Comparison of ENCODE assay signal across 1 cellular context in genomic region chr20:32263398-32263954, GRCh38.
TF ChIP-seq lines count a peak whose summit lies in the region.

No MANE protein-coding gene starts in this region.

TF ChIP-seq in HepG2, 621 proteins besides CTCF, POLR2A, EP300 and RAD21 (continues in another document):
- no peak for TF ChIP-seq MBD4 (IDR thresholded peaks at IDR 0.05; ENCODE audit: borderline replicate concordance, low read length)
- no peak for TF ChIP-seq HMGXB4 (CRISPR knock-in tag; IDR thresholded peaks at IDR 0.05; ENCODE audit: borderline replicate concordance in 1 of 2, low read depth in 1 of 2)
- TF ChIP-seq CERS6 (CRISPR knock-in tag; IDR thresholded peaks at IDR 0.05) = no peak
- no peak for TF ChIP-seq TRIM22 (IDR thresholded peaks at IDR 0.05)
- TF ChIP-seq ZNF800 (CRISPR knock-in tag; IDR thresholded peaks at IDR 0.05) = 0 out of 2 replicates have a peak, but pooled peaks have one; percentile 40
- no peak for TF ChIP-seq ATF2 (CRISPR knock-in tag; IDR thresholded peaks at IDR 0.05)
- TF ChIP-seq GPN1 (CRISPR knock-in tag; IDR thresholded peaks at IDR 0.05; ENCODE audit: borderline replicate concordance) = no peak
- no peak for TF ChIP-seq ZNF879 (CRISPR knock-in tag; IDR thresholded peaks at IDR 0.05)
- no peak for TF ChIP-seq ZNF512 (CRISPR knock-in tag; IDR thresholded peaks at IDR 0.05)
- TF ChIP-seq NFE2L1 (CRISPR knock-in tag; IDR thresholded peaks at IDR 0.05; ENCODE audit: borderline replicate concordance) = no peak
- TF ChIP-seq DNMT1 (CRISPR knock-in tag; IDR thresholded peaks at IDR 0.05) = no peak
- TF ChIP-seq ZHX1 (CRISPR knock-in tag; IDR thresholded peaks at IDR 0.05; ENCODE audit: low read depth) = no peak
- TF ChIP-seq HOXD1 (CRISPR knock-in tag; IDR thresholded peaks at IDR 0.05) = peak; percentile 41; the same call in 1 of the 2 replicates
- TF ChIP-seq DPF2 (CRISPR knock-in tag; IDR thresholded peaks at IDR 0.05; ENCODE audit: borderline replicate concordance, low read depth) = no peak
- no peak for TF ChIP-seq PTBP1 (IDR thresholded peaks at IDR 0.05; ENCODE audit: low read depth, low read length, poor library complexity, severe bottlenecking)
- no peak for TF ChIP-seq DDIT3 (CRISPR knock-in tag; IDR thresholded peaks at IDR 0.05)
- peak; percentile 83; the same call in 1 of the 2 replicates for TF ChIP-seq ZNF264 (CRISPR knock-in tag; IDR thresholded peaks at IDR 0.05)
- TF ChIP-seq ARHGAP35 (CRISPR knock-in tag; IDR thresholded peaks at IDR 0.05; ENCODE audit: borderline replicate concordance) = no peak
- TF ChIP-seq PATZ1 (CRISPR knock-in tag; IDR thresholded peaks at IDR 0.05) = no peak; the same call in 1 of the 2 replicates
- no peak for TF ChIP-seq ZNF713 (CRISPR knock-in tag; IDR thresholded peaks at IDR 0.05)
- TF ChIP-seq ZNF557 (CRISPR knock-in tag; IDR thresholded peaks at IDR 0.05) = no peak
- no peak for TF ChIP-seq RBM39 (IDR thresholded peaks at IDR 0.05; ENCODE audit: low read depth, low read length, poor library complexity, severe bottlenecking)
- TF ChIP-seq SMAD9 (CRISPR knock-in tag; IDR thresholded peaks at IDR 0.05) = no peak
- no peak for TF ChIP-seq TBP (CRISPR knock-in tag; IDR thresholded peaks at IDR 0.05)
- TF ChIP-seq PRDM15 (CRISPR knock-in tag; IDR thresholded peaks at IDR 0.05) = 0 out of 2 replicates have a peak, but pooled peaks have one; percentile 28
- TF ChIP-seq STAT6 (CRISPR knock-in tag; IDR thresholded peaks at IDR 0.05; ENCODE audit: borderline replicate concordance) = no peak
- TF ChIP-seq ZNF598 (CRISPR knock-in tag; IDR thresholded peaks at IDR 0.05; ENCODE audit: borderline replicate concordance) = peak; percentile 45; the same call in 1 of the 2 replicates
- TF ChIP-seq ZFY (CRISPR knock-in tag; IDR thresholded peaks at IDR 0.05) = no peak
- no peak for TF ChIP-seq SKIL (CRISPR knock-in tag; IDR thresholded peaks at IDR 0.05; ENCODE audit: borderline replicate concordance)
- TF ChIP-seq KLF16 (CRISPR knock-in tag; IDR thresholded peaks at IDR 0.05) = no peak
- TF ChIP-seq AKAP8 (CRISPR knock-in tag; IDR thresholded peaks at IDR 0.05) = no peak
